26 cellular contexts compared by ENCODE assay signal in genomic region chr10:55485827-55486226, GRCh38.
DNase-seq lines count a peak whose midpoint lies in the region; TF ChIP-seq lines count a peak whose summit lies in the region.
"Had no signal": no experiment of that assay in that cellular context is flagged by ENCODE, and none has a peak within 500 bp of the region (broad histone marks: within the 10 kb centered on the region; RNA-seq: fewer than 3 reads in every experiment).

No MANE protein-coding gene starts in this region.

- peak; percentile 70 for TF ChIP-seq EP300 in neural cell (conservative IDR thresholded peaks at IDR 0.05; ENCODE audit: poor library complexity, severe bottlenecking)

- H3K4me2 ChIP-seq in neural cell (ENCODE audit: low read length), result no peak overlapping the region
- H3K4me2 ChIP-seq: A549; BLaER1; BLaER1 treated with 17β-estradiol and CSF1 and Interleukin-3, amounts not matched to agents 10 nM and 100 nM had no signal

- no peaks in the 10 kb centered on the region for H4K20me1 ChIP-seq in neural cell (ENCODE audit: insufficient read depth)
- H4K20me1 ChIP-seq: BLaER1; BLaER1 treated with 17β-estradiol and CSF1 and Interleukin-3, amounts not matched to agents 10 nM and 100 nM had no signal

- H2AFZ ChIP-seq in neural cell (ENCODE audit: low read depth, low read length), result no peak overlapping the region

- H3K27ac ChIP-seq in neural cell (ENCODE audit: low read length) (no peak overlapping the region), substantia nigra (ENCODE audit: low read depth, low read length, poor library complexity, severe bottlenecking) (no peak overlapping the region)
- H3K27ac ChIP-seq: 22Rv1; A549; BLaER1; BLaER1 treated with 17β-estradiol and CSF1 and Interleukin-3, amounts not matched to agents 10 nM and 100 nM; C4-2B had no signal

- no peak overlapping the region for H3K4me3 ChIP-seq in neural cell (ENCODE audit: low read length)
- H3K4me3 ChIP-seq: A549; BLaER1; BLaER1 treated with 17β-estradiol and CSF1 and Interleukin-3, amounts not matched to agents 10 nM and 100 nM had no signal

- no peak for TF ChIP-seq CTCF in neural cell (IDR thresholded peaks at IDR 0.05; ENCODE audit: poor library complexity, severe bottlenecking)

- no peaks in the 10 kb centered on the region for H3K27me3 ChIP-seq in neural cell (ENCODE audit: insufficient read depth, low read depth, low read length)
- H3K27me3 ChIP-seq: BE2C; BLaER1; BLaER1 treated with 17β-estradiol and CSF1 and Interleukin-3, amounts not matched to agents 10 nM and 100 nM had no signal

- no peak overlapping the region for H3K9ac ChIP-seq in neural cell (ENCODE audit: low read length)
- H3K9ac ChIP-seq: BLaER1; BLaER1 treated with 17β-estradiol and CSF1 and Interleukin-3, amounts not matched to agents 10 nM and 100 nM had no signal

- TF ChIP-seq RAD21 in neural cell (conservative IDR thresholded peaks at IDR 0.05), result no peak

- H3K9me3 ChIP-seq in neural cell (ENCODE audit: low read length), result no peaks in the 10 kb centered on the region
- H3K9me3 ChIP-seq: A549, BE2C had no signal

- H3F3A ChIP-seq in neural cell (ENCODE audit: insufficient read depth, low read length, poor library complexity, severe bottlenecking), result no peaks in the 10 kb centered on the region

- H3K79me2 ChIP-seq in neural cell (replicated peaks; ENCODE audit: insufficient read depth, low read length), result no peaks in the 10 kb centered on the region

- no peaks in the 10 kb centered on the region for H3K36me3 ChIP-seq in neural cell (ENCODE audit: insufficient read depth, low read length)
- H3K36me3 ChIP-seq: BE2C; BLaER1; BLaER1 treated with 17β-estradiol and CSF1 and Interleukin-3, amounts not matched to agents 10 nM and 100 nM had no signal

- no peak for DNase-seq in substantia nigra (lab: John Stamatoyannopoulos, UW)
- DNase-seq: 8988T; ACHN; AML-193; BE2C; C1 segment of cervical spinal cord; Caco-2; Calu3; CD4-positive, alpha-beta T cell; CD4-positive, CD25-positive, alpha-beta regulatory T cell; CD8-positive, alpha-beta memory T cell; CD8-positive, alpha-beta T cell; COR-L47; DMS 273 treated with DMSO at 0.1 percent for 48 hours; DMS153; DMS53; DMS79; DMS79 treated with DMSO at 0.1 percent for 48 hours; DND-41; EL had no signal

- H3K9me2 ChIP-seq in neural cell (ENCODE audit: insufficient read depth, low read length), result no peaks in the 10 kb centered on the region

TF ChIP-seq in neural cell, 6 proteins besides CTCF, POLR2A, EP300 and RAD21:
- TF ChIP-seq TAF1 (IDR thresholded peaks at IDR 0.05; ENCODE audit: low read depth), result no peak
- TF ChIP-seq MXI1 (conservative IDR thresholded peaks at IDR 0.05; ENCODE audit: poor library complexity, severe bottlenecking), result no peak
- no peak for TF ChIP-seq SMC3 (conservative IDR thresholded peaks at IDR 0.05; ENCODE audit: poor library complexity)
- TF ChIP-seq REST (IDR thresholded peaks at IDR 0.05; ENCODE audit: borderline replicate concordance), result peak; percentile 52
- peak; percentile 51 for TF ChIP-seq POLR2AphosphoS5 (IDR thresholded peaks at IDR 0.05)
- TF ChIP-seq EZH2 (IDR thresholded peaks at IDR 0.05; ENCODE audit: borderline replicate concordance, insufficient read depth, low read length, poor library complexity, severe bottlenecking), result no peak
